In the genomic region with DNA sequence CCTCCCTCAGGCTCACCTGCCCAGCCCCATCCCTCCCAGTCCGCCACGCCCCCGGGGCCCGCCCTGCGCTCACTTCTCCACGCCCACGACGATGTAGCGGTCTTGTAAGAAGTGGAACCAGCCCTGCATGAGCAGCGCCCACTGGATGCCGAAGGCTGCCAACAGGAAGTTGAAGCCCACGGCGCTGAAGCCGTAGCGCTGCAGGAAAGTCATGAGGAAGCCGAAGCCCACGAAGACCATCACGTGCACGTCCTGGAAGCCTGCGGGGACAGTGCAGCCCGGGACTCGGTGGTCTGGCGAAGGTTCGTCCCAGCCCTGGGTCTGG, we compare ENCODE assay signal across 10 cellular contexts. TPM values are rescaled to one million over a fixed set of nuclear protein-coding genes. Genes with fewer than 3 reads are reported as not detected.
A peak's percentile ranks its signal among the peaks of the same experiment; 100 is the strongest.
DNase-seq lines count a peak whose midpoint lies in the region; ATAC-seq, FAIRE-seq and TF ChIP-seq lines count a peak whose summit lies in the region.
"Had no signal": no experiment of that assay in that cellular context is flagged by ENCODE, and none has a peak within 500 bp of the region (broad histone marks: within the 10 kb centered on the region; RNA-seq: fewer than 3 reads in every experiment).

No MANE protein-coding gene starts in this region.

- peak; percentile 77 for ATAC-seq in mucosa of descending colon
- no peak for ATAC-seq in HG03045 (IDR thresholded peaks at IDR 0.05; ENCODE audit: unreplicated experiment)
- no peak for ATAC-seq in heart left ventricle

- no peak for FAIRE-seq in H54 (lab: Jason Lieb, UNC)

- H3K36me3 ChIP-seq in mucosa of descending colon (ENCODE audit: low read depth), result no peaks in the 10 kb centered on the region
- no peaks in the 10 kb centered on the region for H3K36me3 ChIP-seq in heart left ventricle
- H3K36me3 ChIP-seq: BLaER1 had no signal

- 16 to 19% (median 18%) methylated on average over 8 to 24 of the region's 24 CpGs; no CpG with 5 or more reads in 1 of the 4 donors for WGBS in heart left ventricle, 4 donors

- TF ChIP-seq CTCF in mucosa of descending colon (IDR thresholded peaks at IDR 0.05) (no peak), heart left ventricle (IDR thresholded peaks at IDR 0.05) (no peak)

- intact Hi-C loops in mucosa of descending colon (cut with DNase I, micrococcal nuclease) (no loop called here), heart left ventricle (cut with DNase I) (no loop called here)

- no peak overlapping the region for H3K27ac ChIP-seq in heart left ventricle
- H3K27ac ChIP-seq: BLaER1, KMS-11 had no signal

- peak; percentile 31 for DNase-seq in AG20443 (ENCODE audit: low spot score)
- DNase-seq in LoVo (ENCODE audit: low spot score), result peak; percentile 59
- peak; percentile 36 for DNase-seq in activated T-cell treated with anti-CD3 and anti-CD28 coated beads for 48 hours (ENCODE audit: low read depth)
- DNase-seq in mucosa of descending colon, result peak; percentile 55 to 68 (median 60)
- no peak for DNase-seq in globus pallidus (ENCODE audit: low spot score)
- DNase-seq in heart left ventricle, result no peak
- no peak for DNase-seq in H54 (ENCODE audit: insufficient read length, low spot score)

- H3K9me3 ChIP-seq in mucosa of descending colon (no peaks in the 10 kb centered on the region), heart left ventricle (no peaks in the 10 kb centered on the region)
- H3K9me3 ChIP-seq: BLaER1 had no signal

- H3K4me3 ChIP-seq in mucosa of descending colon, result no peak overlapping the region
- H3K4me3 ChIP-seq in heart left ventricle, result no peak overlapping the region
- H3K4me3 ChIP-seq: BLaER1 had no signal

- peaks cover 0 to 37% (median 14%) of the 10 kb centered on the region in 9 donors for H3K27me3 ChIP-seq in heart left ventricle
- H3K27me3 ChIP-seq: BLaER1 had no signal

- H3K4me1 ChIP-seq in mucosa of descending colon (ENCODE audit: low read depth) (no peaks in the 10 kb centered on the region), heart left ventricle (peaks cover 0 to 4% (median 0%) of the 10 kb centered on the region in 12 donors)

- no peak for TF ChIP-seq POLR2A in heart left ventricle (IDR thresholded peaks at IDR 0.05)
- TF ChIP-seq POLR2A in H54 (IDR thresholded peaks at IDR 0.05; ENCODE audit: low read depth, low read length), result no peak

RNA-seq across cellular contexts. Expression of a gene that starts 9.7 kb away (rescaled TPM):
- under 1 TPM in 1 of 3 donors, not detected in 2; 0.98 TPM for total RNA-seq in mucosa of descending colon
- 1 to 10 TPM in 1 of 9 donors, under 1 TPM in 4, not detected in 4; 0.20 to 2.9 (median 0.76) TPM for total RNA-seq in heart left ventricle
- 1 to 10 TPM in 1 of 2 donors, under 1 TPM in 1; 0.23 to 2.6 TPM for polyA plus RNA-seq in heart left ventricle

Comparison
In these comparisons a context has a peak if more than half of its experiments do, and no peak if none do; other contexts are left out.
1. DNase-seq: peak in AG20443 (single experiment), LoVo (single experiment), activated T-cell treated with anti-CD3 and anti-CD28 coated beads for 48 hours (single experiment) and mucosa of descending colon (3 of 3); none in globus pallidus (single experiment), heart left ventricle (0 of 5) and H54 (single experiment).